10 cellular contexts compared by ENCODE assay signal in the genomic region with DNA sequence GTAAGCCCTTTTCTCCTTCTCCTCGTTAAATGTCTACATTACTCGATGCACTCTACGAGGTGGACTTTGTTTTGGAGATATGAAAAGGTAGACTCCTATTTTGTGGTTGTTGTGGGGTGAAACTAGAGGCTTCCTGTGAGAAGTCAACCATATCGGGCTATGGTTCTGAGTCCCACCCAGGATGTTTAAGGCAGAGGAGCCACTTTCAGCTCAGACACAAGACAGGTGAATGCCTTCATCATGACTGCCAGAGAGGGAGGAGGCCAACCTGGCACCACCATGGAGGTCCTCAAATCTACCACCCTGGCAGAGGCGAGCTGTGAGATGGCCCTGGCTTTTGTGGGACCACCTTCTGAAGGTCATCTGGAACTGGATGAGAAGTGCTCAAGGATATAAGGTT.
DNase-seq lines count a peak whose midpoint lies in the region; ATAC-seq and TF ChIP-seq lines count a peak whose summit lies in the region.
"Had no signal": no experiment of that assay in that cellular context is flagged by ENCODE, and none has a peak within 500 bp of the region (broad histone marks: within the 10 kb centered on the region; RNA-seq: fewer than 3 reads in every experiment).

No MANE protein-coding gene starts in this region.

- H3K4me1 ChIP-seq in upper lobe of right lung, result no peaks in the 10 kb centered on the region
- no peaks in the 10 kb centered on the region for H3K4me1 ChIP-seq in PC-3 (ENCODE audit: insufficient read depth, low read length)
- no peaks in the 10 kb centered on the region for H3K4me1 ChIP-seq in uterus

- no peak overlapping the region for H2AFZ ChIP-seq in PC-3 (ENCODE audit: low read length)

- intact Hi-C loops in upper lobe of right lung (cut with DNase I) (no loop called here), PC-3 (cut with micrococcal nuclease) (no loop called here), uterus (cut with DNase I; ENCODE audit: low total_unique reads) (no loop called here)

- H3K9me3 ChIP-seq in upper lobe of right lung (no peaks in the 10 kb centered on the region), PC-3 (ENCODE audit: low read length) (no peaks in the 10 kb centered on the region), uterus (no peaks in the 10 kb centered on the region)

- DNase-seq in stimulated activated CD4-positive, alpha-beta T cell treated with anti-CD3 and anti-CD28 coated beads, Interleukin-4, amount 100 ng/mL, for 24 hours, result peak; percentile 33
- DNase-seq in stimulated activated CD4-positive, alpha-beta T cell treated with anti-CD3 and anti-CD28 coated beads, Interleukin-2, amount 100 ng/mL, for 48 hours, result no peak
- peak; percentile 18 for DNase-seq in activated naive CD4-positive, alpha-beta T cell treated with Interleukin-2 at 50 U/mL for 16 hours
- DNase-seq in upper lobe of right lung, result no peak
- no peak for DNase-seq in nephron progenitor cell
- DNase-seq in PC-3, result no peak
- no peak for DNase-seq in uterus
- DNase-seq: effector CD8-positive, alpha-beta T cell had no signal

- no peak for TF ChIP-seq POLR2A in uterus (IDR thresholded peaks at IDR 0.05)

- no peaks in the 10 kb centered on the region for H3K79me2 ChIP-seq in PC-3 (ENCODE audit: low read length)

- H3K27me3 Mint-ChIP-seq in nephron progenitor cell (ENCODE audit: low read depth, poor library complexity), result peaks cover 10% of the 10 kb centered on the region

- no peak overlapping the region for H3K9ac ChIP-seq in PC-3 (ENCODE audit: low read length)

- peaks cover 6% of the 10 kb centered on the region for H3K9me3 Mint-ChIP-seq in nephron progenitor cell

- no peaks in the 10 kb centered on the region for H4K20me1 ChIP-seq in PC-3 (ENCODE audit: low read length)

- CTCF ChIA-PET in PC-3 (lab: Charles Lee), result no interaction called here

- no peaks in the 10 kb centered on the region for H3F3A ChIP-seq in PC-3 (ENCODE audit: low read length, unreplicated experiment)

- no peak overlapping the region for H3K27ac Mint-ChIP-seq in nephron progenitor cell

- H3K4me2 ChIP-seq in PC-3 (ENCODE audit: low read length), result no peak overlapping the region

- H3K4me3 Mint-ChIP-seq in nephron progenitor cell, result no peak overlapping the region

- ATAC-seq in HG03442 (IDR thresholded peaks at IDR 0.05; ENCODE audit: unreplicated experiment) (peak; percentile 48), upper lobe of right lung (peak; percentile 12), PC-3 (no peak)
- ATAC-seq: sciatic nerve had no signal

- TF ChIP-seq CTCF in upper lobe of right lung (IDR thresholded peaks at IDR 0.05), result no peak
- TF ChIP-seq CTCF in nephron progenitor cell (IDR thresholded peaks at IDR 0.05), result no peak
- no peak for TF ChIP-seq CTCF in PC-3 (conservative IDR thresholded peaks at IDR 0.05; ENCODE audit: low read depth, low read length)
- TF ChIP-seq CTCF in uterus (IDR thresholded peaks at IDR 0.05), result no peak

- H3K9me2 ChIP-seq in PC-3 (replicated peaks; ENCODE audit: low read length), result no peaks in the 10 kb centered on the region

- POLR2A ChIA-PET in PC-3 (lab: Charles Lee; ENCODE audit: unreplicated experiment), result no interaction called here

- H3K4me1 Mint-ChIP-seq in nephron progenitor cell, result peaks cover 16% of the 10 kb centered on the region

- BruUV-seq in PC-3 (replicated peaks; lab: Mats Ljungman, UMichigan), result no TSS peak

- H3K27me3 ChIP-seq in upper lobe of right lung (no peaks in the 10 kb centered on the region), PC-3 (ENCODE audit: low read length) (no peaks in the 10 kb centered on the region), uterus (no peaks in the 10 kb centered on the region)

- H3K36me3 ChIP-seq in upper lobe of right lung, result no peaks in the 10 kb centered on the region
- no peaks in the 10 kb centered on the region for H3K36me3 ChIP-seq in PC-3 (ENCODE audit: low read depth, low read length)
- no peaks in the 10 kb centered on the region for H3K36me3 ChIP-seq in uterus

- H3K27ac ChIP-seq in upper lobe of right lung (no peak overlapping the region), PC-3 (ENCODE audit: low read length) (no peak overlapping the region), uterus (no peak overlapping the region)

- no peak overlapping the region for H3K4me3 ChIP-seq in upper lobe of right lung
- no peak overlapping the region for H3K4me3 ChIP-seq in PC-3 (ENCODE audit: low read length)
- no peak overlapping the region for H3K4me3 ChIP-seq in uterus

- H3K36me3 Mint-ChIP-seq in nephron progenitor cell (ENCODE audit: low read depth), result no peaks in the 10 kb centered on the region

Comparison
In these comparisons a context has a peak if more than half of its experiments do, and no peak if none do; other contexts are left out.
1. DNase-seq: peak in stimulated activated CD4-positive, alpha-beta T cell treated with anti-CD3 and anti-CD28 coated beads, Interleukin-4, amount 100 ng/mL, for 24 hours (single experiment) and activated naive CD4-positive, alpha-beta T cell treated with Interleukin-2 at 50 U/mL for 16 hours (single experiment); none in stimulated activated CD4-positive, alpha-beta T cell treated with anti-CD3 and anti-CD28 coated beads, Interleukin-2, amount 100 ng/mL, for 48 hours (0 of 2), upper lobe of right lung (single experiment), nephron progenitor cell (single experiment), PC-3 (single experiment) and uterus (0 of 2).